2 cellular contexts compared by ENCODE assay signal in the genomic region with DNA sequence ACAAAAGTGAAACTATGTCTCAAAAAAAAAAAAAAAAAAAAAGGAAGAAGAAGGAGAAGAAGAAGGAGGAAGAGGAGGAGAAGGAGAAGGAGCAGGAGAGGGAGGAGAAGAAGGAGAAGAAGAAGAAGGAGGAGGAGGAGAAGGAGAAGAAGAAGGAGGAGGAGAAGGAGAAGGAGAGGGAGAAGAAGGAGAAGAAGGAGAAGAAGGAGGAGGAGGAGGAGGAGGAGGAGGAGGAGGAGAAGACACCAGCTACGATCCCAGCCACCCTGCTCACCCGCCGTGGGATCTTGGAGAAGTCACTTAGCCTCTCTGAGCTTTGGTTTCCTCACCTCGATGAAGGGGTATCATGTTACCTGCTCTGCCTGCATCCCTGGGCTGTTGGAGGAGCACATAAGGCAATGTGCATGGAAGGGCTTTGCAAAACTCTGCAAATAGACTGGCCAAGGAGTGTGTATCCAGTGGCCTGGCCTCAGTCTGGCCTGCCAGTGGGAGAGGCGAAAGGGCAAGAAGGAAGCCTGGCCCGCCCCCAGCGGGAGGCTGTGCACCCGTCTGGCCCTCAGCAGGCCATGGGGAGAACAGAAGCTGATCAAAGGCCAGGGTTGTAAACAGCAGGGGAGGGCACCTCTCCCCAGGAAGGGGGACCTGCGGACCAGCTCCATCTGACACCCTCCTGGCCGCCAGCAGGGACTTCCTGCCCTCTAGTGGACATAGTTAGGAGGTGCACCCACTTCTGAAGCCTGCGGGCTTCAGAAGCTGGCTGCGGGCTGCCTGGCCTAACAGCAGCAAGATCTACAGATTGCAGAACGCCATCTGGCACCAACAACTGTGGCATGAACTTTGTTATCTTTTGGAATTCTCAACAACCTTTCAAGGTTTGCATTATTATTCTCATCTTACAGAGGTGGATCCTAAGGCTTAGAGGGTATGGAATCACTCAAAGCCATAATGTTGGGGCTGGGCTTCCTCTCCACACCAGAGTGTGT.
TF ChIP-seq lines count a peak whose summit lies in the region.

No MANE protein-coding gene starts in this region.

TF ChIP-seq in HEK293, 187 proteins besides CTCF, POLR2A, EP300 and RAD21 (continued from another document and continues in another):
- TF ChIP-seq, protein P1, sequence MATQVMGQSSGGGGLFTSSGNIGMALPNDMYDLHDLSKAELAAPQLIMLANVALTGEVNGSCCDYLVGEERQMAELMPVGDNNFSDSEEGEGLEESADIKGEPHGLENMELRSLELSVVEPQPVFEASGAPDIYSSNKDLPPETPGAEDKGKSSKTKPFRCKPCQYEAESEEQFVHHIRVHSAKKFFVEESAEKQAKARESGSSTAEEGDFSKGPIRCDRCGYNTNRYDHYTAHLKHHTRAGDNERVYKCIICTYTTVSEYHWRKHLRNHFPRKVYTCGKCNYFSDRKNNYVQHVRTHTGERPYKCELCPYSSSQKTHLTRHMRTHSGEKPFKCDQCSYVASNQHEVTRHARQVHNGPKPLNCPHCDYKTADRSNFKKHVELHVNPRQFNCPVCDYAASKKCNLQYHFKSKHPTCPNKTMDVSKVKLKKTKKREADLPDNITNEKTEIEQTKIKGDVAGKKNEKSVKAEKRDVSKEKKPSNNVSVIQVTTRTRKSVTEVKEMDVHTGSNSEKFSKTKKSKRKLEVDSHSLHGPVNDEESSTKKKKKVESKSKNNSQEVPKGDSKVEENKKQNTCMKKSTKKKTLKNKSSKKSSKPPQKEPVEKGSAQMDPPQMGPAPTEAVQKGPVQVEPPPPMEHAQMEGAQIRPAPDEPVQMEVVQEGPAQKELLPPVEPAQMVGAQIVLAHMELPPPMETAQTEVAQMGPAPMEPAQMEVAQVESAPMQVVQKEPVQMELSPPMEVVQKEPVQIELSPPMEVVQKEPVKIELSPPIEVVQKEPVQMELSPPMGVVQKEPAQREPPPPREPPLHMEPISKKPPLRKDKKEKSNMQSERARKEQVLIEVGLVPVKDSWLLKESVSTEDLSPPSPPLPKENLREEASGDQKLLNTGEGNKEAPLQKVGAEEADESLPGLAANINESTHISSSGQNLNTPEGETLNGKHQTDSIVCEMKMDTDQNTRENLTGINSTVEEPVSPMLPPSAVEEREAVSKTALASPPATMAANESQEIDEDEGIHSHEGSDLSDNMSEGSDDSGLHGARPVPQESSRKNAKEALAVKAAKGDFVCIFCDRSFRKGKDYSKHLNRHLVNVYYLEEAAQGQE (tag by site-specific recombination; IDR thresholded peaks at IDR 0.05): no peak
- TF ChIP-seq, protein P2, sequence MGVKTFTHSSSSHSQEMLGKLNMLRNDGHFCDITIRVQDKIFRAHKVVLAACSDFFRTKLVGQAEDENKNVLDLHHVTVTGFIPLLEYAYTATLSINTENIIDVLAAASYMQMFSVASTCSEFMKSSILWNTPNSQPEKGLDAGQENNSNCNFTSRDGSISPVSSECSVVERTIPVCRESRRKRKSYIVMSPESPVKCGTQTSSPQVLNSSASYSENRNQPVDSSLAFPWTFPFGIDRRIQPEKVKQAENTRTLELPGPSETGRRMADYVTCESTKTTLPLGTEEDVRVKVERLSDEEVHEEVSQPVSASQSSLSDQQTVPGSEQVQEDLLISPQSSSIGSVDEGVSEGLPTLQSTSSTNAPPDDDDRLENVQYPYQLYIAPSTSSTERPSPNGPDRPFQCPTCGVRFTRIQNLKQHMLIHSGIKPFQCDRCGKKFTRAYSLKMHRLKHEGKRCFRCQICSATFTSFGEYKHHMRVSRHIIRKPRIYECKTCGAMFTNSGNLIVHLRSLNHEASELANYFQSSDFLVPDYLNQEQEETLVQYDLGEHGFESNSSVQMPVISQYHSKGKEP (tag by site-specific recombination; IDR thresholded peaks at IDR 0.05): no peak
- TF ChIP-seq ZBTB17 (tag by site-specific recombination; IDR thresholded peaks at IDR 0.05) (peak; percentile 83), ZNF600 (tag by site-specific recombination; IDR thresholded peaks at IDR 0.05) (peak; percentile 75), ZFP69B (tag by site-specific recombination; IDR thresholded peaks at IDR 0.05) (no peak), ZNF302 (tag by site-specific recombination; IDR thresholded peaks at IDR 0.05; ENCODE audit: low read depth) (no peak), EGR2 (tag by site-specific recombination; IDR thresholded peaks at IDR 0.05; ENCODE audit: low read depth) (peak; percentile 33; the same call in 1 of the 2 replicates), ZNF670 (tag by site-specific recombination; IDR thresholded peaks at IDR 0.05; ENCODE audit: low read depth) (no peak), ZNF501 (tag by site-specific recombination; IDR thresholded peaks at IDR 0.05) (0 out of 2 replicates have a peak, but pooled peaks have one; percentile 51), ZNF544 (tag by site-specific recombination; IDR thresholded peaks at IDR 0.05) (no peak), GLIS2 (tag by site-specific recombination; IDR thresholded peaks at IDR 0.05) (peak; percentile 51), ZNF654 (tag by site-specific recombination; IDR thresholded peaks at IDR 0.05; ENCODE audit: low read depth) (peak; percentile 94)
- TF ChIP-seq, protein P3, sequence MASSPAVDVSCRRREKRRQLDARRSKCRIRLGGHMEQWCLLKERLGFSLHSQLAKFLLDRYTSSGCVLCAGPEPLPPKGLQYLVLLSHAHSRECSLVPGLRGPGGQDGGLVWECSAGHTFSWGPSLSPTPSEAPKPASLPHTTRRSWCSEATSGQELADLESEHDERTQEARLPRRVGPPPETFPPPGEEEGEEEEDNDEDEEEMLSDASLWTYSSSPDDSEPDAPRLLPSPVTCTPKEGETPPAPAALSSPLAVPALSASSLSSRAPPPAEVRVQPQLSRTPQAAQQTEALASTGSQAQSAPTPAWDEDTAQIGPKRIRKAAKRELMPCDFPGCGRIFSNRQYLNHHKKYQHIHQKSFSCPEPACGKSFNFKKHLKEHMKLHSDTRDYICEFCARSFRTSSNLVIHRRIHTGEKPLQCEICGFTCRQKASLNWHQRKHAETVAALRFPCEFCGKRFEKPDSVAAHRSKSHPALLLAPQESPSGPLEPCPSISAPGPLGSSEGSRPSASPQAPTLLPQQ (tag by site-specific recombination; IDR thresholded peaks at IDR 0.05): no peak
- TF ChIP-seq, protein P4, sequence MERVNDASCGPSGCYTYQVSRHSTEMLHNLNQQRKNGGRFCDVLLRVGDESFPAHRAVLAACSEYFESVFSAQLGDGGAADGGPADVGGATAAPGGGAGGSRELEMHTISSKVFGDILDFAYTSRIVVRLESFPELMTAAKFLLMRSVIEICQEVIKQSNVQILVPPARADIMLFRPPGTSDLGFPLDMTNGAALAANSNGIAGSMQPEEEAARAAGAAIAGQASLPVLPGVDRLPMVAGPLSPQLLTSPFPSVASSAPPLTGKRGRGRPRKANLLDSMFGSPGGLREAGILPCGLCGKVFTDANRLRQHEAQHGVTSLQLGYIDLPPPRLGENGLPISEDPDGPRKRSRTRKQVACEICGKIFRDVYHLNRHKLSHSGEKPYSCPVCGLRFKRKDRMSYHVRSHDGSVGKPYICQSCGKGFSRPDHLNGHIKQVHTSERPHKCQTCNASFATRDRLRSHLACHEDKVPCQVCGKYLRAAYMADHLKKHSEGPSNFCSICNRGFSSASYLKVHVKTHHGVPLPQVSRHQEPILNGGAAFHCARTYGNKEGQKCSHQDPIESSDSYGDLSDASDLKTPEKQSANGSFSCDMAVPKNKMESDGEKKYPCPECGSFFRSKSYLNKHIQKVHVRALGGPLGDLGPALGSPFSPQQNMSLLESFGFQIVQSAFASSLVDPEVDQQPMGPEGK (tag by site-specific recombination; IDR thresholded peaks at IDR 0.05): peak; percentile 75
- TF ChIP-seq, protein P5, sequence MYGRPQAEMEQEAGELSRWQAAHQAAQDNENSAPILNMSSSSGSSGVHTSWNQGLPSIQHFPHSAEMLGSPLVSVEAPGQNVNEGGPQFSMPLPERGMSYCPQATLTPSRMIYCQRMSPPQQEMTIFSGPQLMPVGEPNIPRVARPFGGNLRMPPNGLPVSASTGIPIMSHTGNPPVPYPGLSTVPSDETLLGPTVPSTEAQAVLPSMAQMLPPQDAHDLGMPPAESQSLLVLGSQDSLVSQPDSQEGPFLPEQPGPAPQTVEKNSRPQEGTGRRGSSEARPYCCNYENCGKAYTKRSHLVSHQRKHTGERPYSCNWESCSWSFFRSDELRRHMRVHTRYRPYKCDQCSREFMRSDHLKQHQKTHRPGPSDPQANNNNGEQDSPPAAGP (tag by site-specific recombination; IDR thresholded peaks at IDR 0.05): no peak

TF ChIP-seq in K562, 482 proteins besides CTCF, POLR2A, EP300 and RAD21 (continued from another document and continues in another):
- TF ChIP-seq, protein P6, sequence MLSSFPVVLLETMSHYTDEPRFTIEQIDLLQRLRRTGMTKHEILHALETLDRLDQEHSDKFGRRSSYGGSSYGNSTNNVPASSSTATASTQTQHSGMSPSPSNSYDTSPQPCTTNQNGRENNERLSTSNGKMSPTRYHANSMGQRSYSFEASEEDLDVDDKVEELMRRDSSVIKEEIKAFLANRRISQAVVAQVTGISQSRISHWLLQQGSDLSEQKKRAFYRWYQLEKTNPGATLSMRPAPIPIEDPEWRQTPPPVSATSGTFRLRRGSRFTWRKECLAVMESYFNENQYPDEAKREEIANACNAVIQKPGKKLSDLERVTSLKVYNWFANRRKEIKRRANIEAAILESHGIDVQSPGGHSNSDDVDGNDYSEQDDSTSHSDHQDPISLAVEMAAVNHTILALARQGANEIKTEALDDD (IDR thresholded peaks at IDR 0.05): no peak
- TF ChIP-seq XRCC5 (IDR thresholded peaks at IDR 0.05; ENCODE audit: low read depth, low read length): peak; percentile 63; the same call in 1 of the 2 replicates
- no peak for TF ChIP-seq EZH2 (IDR thresholded peaks at IDR 0.05; ENCODE audit: borderline replicate concordance, low read depth, low read length)
- TF ChIP-seq, protein P7, sequence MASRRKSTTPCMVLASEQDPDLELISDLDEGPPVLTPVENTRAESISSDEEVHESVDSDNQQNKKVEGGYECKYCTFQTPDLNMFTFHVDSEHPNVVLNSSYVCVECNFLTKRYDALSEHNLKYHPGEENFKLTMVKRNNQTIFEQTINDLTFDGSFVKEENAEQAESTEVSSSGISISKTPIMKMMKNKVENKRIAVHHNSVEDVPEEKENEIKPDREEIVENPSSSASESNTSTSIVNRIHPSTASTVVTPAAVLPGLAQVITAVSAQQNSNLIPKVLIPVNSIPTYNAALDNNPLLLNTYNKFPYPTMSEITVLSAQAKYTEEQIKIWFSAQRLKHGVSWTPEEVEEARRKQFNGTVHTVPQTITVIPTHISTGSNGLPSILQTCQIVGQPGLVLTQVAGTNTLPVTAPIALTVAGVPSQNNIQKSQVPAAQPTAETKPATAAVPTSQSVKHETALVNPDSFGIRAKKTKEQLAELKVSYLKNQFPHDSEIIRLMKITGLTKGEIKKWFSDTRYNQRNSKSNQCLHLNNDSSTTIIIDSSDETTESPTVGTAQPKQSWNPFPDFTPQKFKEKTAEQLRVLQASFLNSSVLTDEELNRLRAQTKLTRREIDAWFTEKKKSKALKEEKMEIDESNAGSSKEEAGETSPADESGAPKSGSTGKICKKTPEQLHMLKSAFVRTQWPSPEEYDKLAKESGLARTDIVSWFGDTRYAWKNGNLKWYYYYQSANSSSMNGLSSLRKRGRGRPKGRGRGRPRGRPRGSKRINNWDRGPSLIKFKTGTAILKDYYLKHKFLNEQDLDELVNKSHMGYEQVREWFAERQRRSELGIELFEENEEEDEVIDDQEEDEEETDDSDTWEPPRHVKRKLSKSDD (conservative IDR thresholded peaks at IDR 0.05; ENCODE audit: low read length): no peak
- TF ChIP-seq, protein P8, sequence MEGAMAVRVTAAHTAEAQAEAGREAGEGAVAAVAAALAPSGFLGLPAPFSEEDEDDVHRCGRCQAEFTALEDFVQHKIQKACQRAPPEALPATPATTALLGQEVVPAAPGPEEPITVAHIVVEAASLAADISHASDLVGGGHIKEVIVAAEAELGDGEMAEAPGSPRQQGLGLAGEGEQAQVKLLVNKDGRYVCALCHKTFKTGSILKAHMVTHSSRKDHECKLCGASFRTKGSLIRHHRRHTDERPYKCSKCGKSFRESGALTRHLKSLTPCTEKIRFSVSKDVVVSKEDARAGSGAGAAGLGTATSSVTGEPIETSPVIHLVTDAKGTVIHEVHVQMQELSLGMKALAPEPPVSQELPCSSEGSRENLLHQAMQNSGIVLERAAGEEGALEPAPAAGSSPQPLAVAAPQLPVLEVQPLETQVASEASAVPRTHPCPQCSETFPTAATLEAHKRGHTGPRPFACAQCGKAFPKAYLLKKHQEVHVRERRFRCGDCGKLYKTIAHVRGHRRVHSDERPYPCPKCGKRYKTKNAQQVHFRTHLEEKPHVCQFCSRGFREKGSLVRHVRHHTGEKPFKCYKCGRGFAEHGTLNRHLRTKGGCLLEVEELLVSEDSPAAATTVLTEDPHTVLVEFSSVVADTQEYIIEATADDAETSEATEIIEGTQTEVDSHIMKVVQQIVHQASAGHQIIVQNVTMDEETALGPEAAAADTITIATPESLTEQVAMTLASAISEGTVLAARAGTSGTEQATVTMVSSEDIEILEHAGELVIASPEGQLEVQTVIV (CRISPR knock-in tag; IDR thresholded peaks at IDR 0.05; ENCODE audit: borderline replicate concordance): no peak
- TF ChIP-seq, protein P9, sequence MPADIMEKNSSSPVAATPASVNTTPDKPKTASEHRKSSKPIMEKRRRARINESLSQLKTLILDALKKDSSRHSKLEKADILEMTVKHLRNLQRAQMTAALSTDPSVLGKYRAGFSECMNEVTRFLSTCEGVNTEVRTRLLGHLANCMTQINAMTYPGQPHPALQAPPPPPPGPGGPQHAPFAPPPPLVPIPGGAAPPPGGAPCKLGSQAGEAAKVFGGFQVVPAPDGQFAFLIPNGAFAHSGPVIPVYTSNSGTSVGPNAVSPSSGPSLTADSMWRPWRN (IDR thresholded peaks at IDR 0.05; ENCODE audit: low read depth): no peak
- TF ChIP-seq, protein P10, sequence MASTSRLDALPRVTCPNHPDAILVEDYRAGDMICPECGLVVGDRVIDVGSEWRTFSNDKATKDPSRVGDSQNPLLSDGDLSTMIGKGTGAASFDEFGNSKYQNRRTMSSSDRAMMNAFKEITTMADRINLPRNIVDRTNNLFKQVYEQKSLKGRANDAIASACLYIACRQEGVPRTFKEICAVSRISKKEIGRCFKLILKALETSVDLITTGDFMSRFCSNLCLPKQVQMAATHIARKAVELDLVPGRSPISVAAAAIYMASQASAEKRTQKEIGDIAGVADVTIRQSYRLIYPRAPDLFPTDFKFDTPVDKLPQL (IDR thresholded peaks at IDR 0.05; ENCODE audit: extremely low read depth, insufficient read length): no peak
- no peak for TF ChIP-seq SRSF9 (IDR thresholded peaks at IDR 0.05; ENCODE audit: borderline replicate concordance, low read depth, low read length)
- 0 out of 2 replicates have a peak, but pooled peaks have one; percentile 23 for TF ChIP-seq TARDBP (IDR thresholded peaks at IDR 0.05)
